Comparison of ENCODE assay signal across 24 cellular contexts in the genomic region with DNA sequence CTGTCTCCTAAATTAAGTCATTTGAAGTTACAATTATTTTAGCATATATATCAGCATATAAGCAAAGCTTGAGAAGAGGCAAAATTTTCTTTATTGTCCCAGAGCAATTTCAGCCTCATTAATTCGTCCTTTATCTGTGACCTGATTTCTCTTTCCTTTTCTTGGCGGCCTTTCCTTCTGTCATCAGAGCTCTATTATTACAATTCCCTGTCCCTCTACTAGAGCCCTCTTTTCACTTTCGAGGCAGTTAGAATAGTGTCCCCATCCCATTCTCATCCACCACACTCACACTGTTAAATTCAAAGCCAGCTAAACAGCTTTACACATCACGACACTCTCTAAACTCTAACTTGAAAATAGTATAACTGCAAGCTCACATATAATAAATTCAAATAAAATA.
"Had no signal": no experiment of that assay in that cellular context is flagged by ENCODE, and none has a peak within 500 bp of the region (broad histone marks: within the 10 kb centered on the region; RNA-seq: fewer than 3 reads in every experiment).

No MANE protein-coding gene starts in this region.

- H3K36me3 Mint-ChIP-seq: immature natural killer cell; naive thymus-derived CD8-positive, alpha-beta T cell had no signal

- H3K9me3 Mint-ChIP-seq: endodermal cell had no signal

- H3K27me3 Mint-ChIP-seq: dendritic cell treated with granulocyte-macrophage colony-stimulating factor and Interleukin-4, amounts not matched to agents 40 ng/mL and 50 ng/mL, for 4 days; naive thymus-derived CD8-positive, alpha-beta T cell; progenitor cell of endocrine pancreas; stimulated activated naive CD8-positive, alpha-beta T cell treated with anti-CD3 and anti-CD28 coated beads, Interleukin-15, amount 100 ng/mL, for 72 hours had no signal

- H3K4me1 Mint-ChIP-seq: endodermal cell; immature natural killer cell; naive thymus-derived CD8-positive, alpha-beta T cell; stimulated activated naive CD8-positive, alpha-beta T cell treated with anti-CD3 and anti-CD28 coated beads, Interleukin-15, amount 100 ng/mL, for 72 hours had no signal

- DNase-seq: colonic mucosa; effector CD8-positive, alpha-beta T cell; endodermal cell; esophagus squamous epithelium; foreskin melanocyte; hypothalamus; immature natural killer cell; islet precursor cell; kidney glomerular epithelial cell; mammary epithelial cell; mesendoderm; naive thymus-derived CD8-positive, alpha-beta T cell; stimulated activated CD4-positive, alpha-beta T cell treated with anti-CD3 and anti-CD28 coated beads, Interleukin-12 subunit alpha, Interleukin-12 subunit beta, amount 100 ng/mL, for 4 hours; stimulated activated CD4-positive, alpha-beta T cell treated with anti-CD3 and anti-CD28 coated beads, Interleukin-1b, Interleukin-23, amount 100 ng/mL, for 48 hours; stimulated activated CD4-positive, alpha-beta T cell treated with anti-CD3 and anti-CD28 coated beads, Interleukin-4, amount 100 ng/mL, for 1 hour; stimulated activated CD8-positive, alpha-beta memory T cell treated with anti-CD3 and anti-CD28 coated beads, Interleukin-4, amount 100 ng/mL, for 48 hours; stimulated activated naive CD4-positive, alpha-beta T cell; stimulated activated naive CD8-positive, alpha-beta T cell treated with anti-CD3 and anti-CD28 coated beads, Interleukin-15, amount 100 ng/mL, for 72 hours; transverse colon; upper lobe of right lung; uterus had no signal

- H3K27ac Mint-ChIP-seq: dendritic cell treated with granulocyte-macrophage colony-stimulating factor and Interleukin-4, amounts not matched to agents 40 ng/mL and 50 ng/mL, for 4 days; endodermal cell; immature natural killer cell; naive thymus-derived CD8-positive, alpha-beta T cell; progenitor cell of endocrine pancreas; stimulated activated naive CD8-positive, alpha-beta T cell treated with anti-CD3 and anti-CD28 coated beads, Interleukin-15, amount 100 ng/mL, for 72 hours had no signal

- H3K4me3 Mint-ChIP-seq: dendritic cell treated with granulocyte-macrophage colony-stimulating factor and Interleukin-4, amounts not matched to agents 40 ng/mL and 50 ng/mL, for 4 days; endodermal cell; immature natural killer cell; naive thymus-derived CD8-positive, alpha-beta T cell; stimulated activated naive CD8-positive, alpha-beta T cell treated with anti-CD3 and anti-CD28 coated beads, Interleukin-15, amount 100 ng/mL, for 72 hours had no signal

- ATAC-seq: naive thymus-derived CD8-positive, alpha-beta T cell; sciatic nerve; stimulated activated naive CD8-positive, alpha-beta T cell treated with anti-CD3 and anti-CD28 coated beads, Interleukin-15, amount 100 ng/mL, for 72 hours; upper lobe of right lung had no signal
